Comparison of ENCODE assay signal across 1 cellular context in the genomic region with DNA sequence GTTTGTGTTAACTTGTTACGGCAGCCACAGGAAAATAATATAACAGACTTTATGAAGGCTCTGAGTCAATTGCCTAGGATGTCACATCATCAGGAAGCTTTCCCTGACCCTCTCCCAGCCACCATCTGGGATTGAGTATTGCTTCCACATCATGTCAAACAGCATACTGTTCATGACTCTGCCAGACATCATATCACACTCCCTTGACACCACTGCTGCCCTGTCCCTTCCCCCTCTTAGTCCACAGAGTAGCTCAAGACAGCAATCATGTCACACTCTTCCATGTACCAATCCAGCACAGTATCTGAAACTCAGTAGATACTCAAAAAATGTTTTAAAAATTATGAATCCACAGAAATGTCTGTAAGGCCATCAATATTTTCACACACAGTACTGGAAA.
TF ChIP-seq lines count a peak whose summit lies in the region.

No MANE protein-coding gene starts in this region.

TF ChIP-seq in H1, 55 proteins besides CTCF, POLR2A, EP300 and RAD21 (continued from another document):
- TF ChIP-seq, protein P1, sequence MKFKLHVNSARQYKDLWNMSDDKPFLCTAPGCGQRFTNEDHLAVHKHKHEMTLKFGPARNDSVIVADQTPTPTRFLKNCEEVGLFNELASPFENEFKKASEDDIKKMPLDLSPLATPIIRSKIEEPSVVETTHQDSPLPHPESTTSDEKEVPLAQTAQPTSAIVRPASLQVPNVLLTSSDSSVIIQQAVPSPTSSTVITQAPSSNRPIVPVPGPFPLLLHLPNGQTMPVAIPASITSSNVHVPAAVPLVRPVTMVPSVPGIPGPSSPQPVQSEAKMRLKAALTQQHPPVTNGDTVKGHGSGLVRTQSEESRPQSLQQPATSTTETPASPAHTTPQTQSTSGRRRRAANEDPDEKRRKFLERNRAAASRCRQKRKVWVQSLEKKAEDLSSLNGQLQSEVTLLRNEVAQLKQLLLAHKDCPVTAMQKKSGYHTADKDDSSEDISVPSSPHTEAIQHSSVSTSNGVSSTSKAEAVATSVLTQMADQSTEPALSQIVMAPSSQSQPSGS (IDR thresholded peaks at IDR 0.05; ENCODE audit: low read length) = no peak
- TF ChIP-seq YY1 (IDR thresholded peaks at IDR 0.05; ENCODE audit: low read depth, low read length) (no peak), EZH2 (IDR thresholded peaks at IDR 0.05; ENCODE audit: low read depth, low read length, severe bottlenecking) (no peak), CHD2 (IDR thresholded peaks at IDR 0.05; ENCODE audit: low read length) (no peak), CBX8 (IDR thresholded peaks at IDR 0.05; ENCODE audit: borderline replicate concordance, low read depth, low read length) (no peak), POU5F1 (IDR thresholded peaks at IDR 0.05; ENCODE audit: low read depth, low read length) (no peak), RNF2 (IDR thresholded peaks at IDR 0.05; ENCODE audit: borderline replicate concordance, low read depth, low read length, missing control alignments, poor library complexity, severe bottlenecking) (no peak), SAP30 (IDR thresholded peaks at IDR 0.05; ENCODE audit: insufficient read depth, insufficient replicate concordance, low read length) (no peak), RXRA (IDR thresholded peaks at IDR 0.05; ENCODE audit: insufficient read depth, low read depth, low read length) (no peak), SIN3A (conservative IDR thresholded peaks at IDR 0.05 in 1 of 2, IDR thresholded peaks at IDR 0.05 in 1 of 2; ENCODE audit: low read depth in 1 of 2, low read length in 2 of 2) (no peak), ASH2L (IDR thresholded peaks at IDR 0.05; ENCODE audit: low read length) (no peak), KDM1A (IDR thresholded peaks at IDR 0.05; ENCODE audit: borderline replicate concordance, low read length) (no peak), CHD1 (IDR thresholded peaks at IDR 0.05; ENCODE audit: low read depth, low read length) (no peak)
